13 cellular contexts compared by ENCODE assay signal in genomic region chr3:65508743-65509422, GRCh38.
DNase-seq lines count a peak whose midpoint lies in the region; ATAC-seq and TF ChIP-seq lines count a peak whose summit lies in the region.
"Had no signal": no experiment of that assay in that cellular context is flagged by ENCODE, and none has a peak within 500 bp of the region (broad histone marks: within the 10 kb centered on the region; RNA-seq: fewer than 3 reads in every experiment).

No MANE protein-coding gene starts in this region.

- H3K27me3 ChIP-seq in IMR-90 (ENCODE audit: control insufficient read depth, insufficient read depth, low read length) (no peaks in the 10 kb centered on the region), ectodermal cell (ENCODE audit: control insufficient read depth, insufficient read depth, low read length, poor library complexity, severe bottlenecking) (no peaks in the 10 kb centered on the region), hepatocyte (no peaks in the 10 kb centered on the region), smooth muscle cell (ENCODE audit: low read depth) (no peaks in the 10 kb centered on the region)
- H3K27me3 ChIP-seq: Peyer's patch had no signal

- TF ChIP-seq RAD21 in IMR-90 (IDR thresholded peaks at IDR 0.05; ENCODE audit: low read length) = no peak

- H3K56ac ChIP-seq in IMR-90 (ENCODE audit: extremely low read depth, insufficient read depth, low read length) = no peak overlapping the region

- no peak overlapping the region for H2AK9ac ChIP-seq in IMR-90 (replicated peaks; ENCODE audit: low read depth, low read length, poor library complexity)

- intact Hi-C loops in IMR-90 (cut with micrococcal nuclease) = loop anchor here (5.0 kb wide), 1 partner anchor 62 kb away; no protein-coding TSS in a partner anchor

- H3K4ac ChIP-seq in IMR-90 (ENCODE audit: low read depth, low read length) = no peak overlapping the region; the same call in 1 of the 2 replicates

- peaks cover 22% of the 10 kb centered on the region for H3K79me2 ChIP-seq in hepatocyte
- H3K79me2 ChIP-seq in smooth muscle cell (ENCODE audit: low read depth) = no peaks in the 10 kb centered on the region

- H2BK20ac ChIP-seq in IMR-90 (ENCODE audit: low read depth, low read length) = no peak overlapping the region

- no peak overlapping the region for H4K8ac ChIP-seq in IMR-90 (ENCODE audit: low read depth in 2 of 2, low read length in 2 of 2)

- H2AFZ ChIP-seq in IMR-90 (replicated peaks; ENCODE audit: low read length, poor library complexity) = no peak overlapping the region
- no peak overlapping the region for H2AFZ ChIP-seq in hepatocyte
- peak overlapping the region; percentile 50 for H2AFZ ChIP-seq in smooth muscle cell (ENCODE audit: low read depth)

- ATAC-seq in IMR-90 (ENCODE audit: low read depth) = no peak

- no peak for TF ChIP-seq POLR2A in IMR-90 (IDR thresholded peaks at IDR 0.05; ENCODE audit: low read depth, low read length)

- H3K4me2 ChIP-seq in IMR-90 (ENCODE audit: low read depth, low read length) = no peak overlapping the region
- H3K4me2 ChIP-seq in hepatocyte = peak overlapping the region; percentile 58
- peak overlapping the region; percentile 79 for H3K4me2 ChIP-seq in smooth muscle cell

- no peaks in the 10 kb centered on the region for H3K9me2 ChIP-seq in hepatocyte (replicated peaks; ENCODE audit: insufficient read depth)

- no peak overlapping the region for H3K4me3 ChIP-seq in IMR-90 (ENCODE audit: insufficient read depth, low read depth, low read length)
- H3K4me3 ChIP-seq in ectodermal cell (ENCODE audit: insufficient read depth, low read depth, low read length) = peak overlapping the region; percentile 19
- no peak overlapping the region for H3K4me3 ChIP-seq in hepatocyte
- H3K4me3 ChIP-seq in smooth muscle cell = peak overlapping the region; percentile 56
- no peak overlapping the region for H3K4me3 ChIP-seq in foreskin fibroblast (ENCODE audit: low read depth in 1 of 2, low read length in 2 of 2)
- H3K4me3 ChIP-seq: Peyer's patch had no signal

- H3K4me1 ChIP-seq in IMR-90 (ENCODE audit: control insufficient read depth, insufficient read depth, low read length) (no peaks in the 10 kb centered on the region), ectodermal cell (ENCODE audit: control insufficient read depth, insufficient read depth, low read length) (no peaks in the 10 kb centered on the region), hepatocyte (ENCODE audit: insufficient read depth) (no peaks in the 10 kb centered on the region), smooth muscle cell (ENCODE audit: low read depth) (peaks cover 7% of the 10 kb centered on the region)
- H3K4me1 ChIP-seq: Peyer's patch had no signal

- no peak overlapping the region for H2BK5ac ChIP-seq in IMR-90 (ENCODE audit: low read depth, low read length, poor library complexity, severe bottlenecking)

- TF ChIP-seq CTCF in IMR-90 (conservative IDR thresholded peaks at IDR 0.05; ENCODE audit: low read depth, low read length) (no peak), hepatocyte (IDR thresholded peaks at IDR 0.05; ENCODE audit: poor library complexity) (no peak), smooth muscle cell (IDR thresholded peaks at IDR 0.05; ENCODE audit: borderline replicate concordance, insufficient read depth, poor library complexity, severe bottlenecking) (no peak), foreskin fibroblast (IDR thresholded peaks at IDR 0.05; ENCODE audit: low read depth, low read length) (no peak)

- H2BK120ac ChIP-seq in IMR-90 (ENCODE audit: low read depth, low read length) = no peak overlapping the region

- no peak overlapping the region for H2BK15ac ChIP-seq in IMR-90 (ENCODE audit: low read depth, low read length)

- H3K23ac ChIP-seq in IMR-90 (ENCODE audit: low read depth, low read length) = no peak overlapping the region

- DNase-seq in IMR-90 (no peak), hepatocyte (ENCODE audit: low spot score) (no peak), smooth muscle cell (lab: John Stamatoyannopoulos, UW; ENCODE audit: unreplicated experiment) (no peak), foreskin fibroblast (no peak), COR-L47 (lab: John Stamatoyannopoulos, UW) (no peak), anterior cingulate cortex (lab: John Stamatoyannopoulos, UW) (no peak)
- DNase-seq: activated CD4-positive, alpha-beta T cell treated with anti-CD3 and anti-CD28 coated beads, Interleukin-2, amount 50 U/mL, for 4 hours; activated T-cell treated with anti-CD3 and anti-CD28 coated beads, Interleukin-2, amount 50 U/mL, for 1 hour; MV-4-11; NCI-H2081 treated with DMSO at 0.1 percent for 48 hours; NCI-H526 treated with DMSO at 0.1 percent for 48 hours; Peyer's patch had no signal

- in situ Hi-C loops in IMR-90 (cut with MboI; ENCODE audit: low sequenced_read_pairs) = no loop called here

- 0 out of 2 replicates have a peak overlapping the region, but pooled peaks have one; percentile 24 for H2AK5ac ChIP-seq in IMR-90 (ENCODE audit: low read depth, low read length)

- H3K14ac ChIP-seq in IMR-90 (replicated peaks; ENCODE audit: low read depth, low read length) = no peak overlapping the region

- H4K91ac ChIP-seq in IMR-90 (ENCODE audit: insufficient read depth, low read depth, low read length) = no peak overlapping the region

- peaks cover 0 to 7% of the 10 kb centered on the region in 2 experiments; a peak in 3 of 4 replicates for H3K79me1 ChIP-seq in IMR-90 (ENCODE audit: low read depth in 1 of 2, low read length in 2 of 2)

- CTCF ChIA-PET in IMR-90 (lab: Yijun Ruan, JAX) = interaction anchor here (0.6 kb wide), 1 partner anchor 119 kb away, joined by 3 read pairs; no protein-coding TSS in a partner anchor

- H4K5ac ChIP-seq in IMR-90 (ENCODE audit: low read depth, low read length) = no peak overlapping the region

- H3K9ac ChIP-seq in IMR-90 (ENCODE audit: low read depth, low read length) = no peak overlapping the region
- H3K9ac ChIP-seq in smooth muscle cell (ENCODE audit: low read depth) = peak overlapping the region; percentile 29

- no peak overlapping the region for H3K18ac ChIP-seq in IMR-90 (ENCODE audit: low read depth, low read length)

- peaks cover 2% of the 10 kb centered on the region; the same call in 1 of the 2 replicates for H3K9me1 ChIP-seq in IMR-90 (ENCODE audit: insufficient read depth, low read length)

- H3K9me3 ChIP-seq in IMR-90 (ENCODE audit: control insufficient read depth, insufficient read depth, low read length) (no peaks in the 10 kb centered on the region), ectodermal cell (ENCODE audit: control insufficient read depth, low read length) (no peaks in the 10 kb centered on the region), hepatocyte (ENCODE audit: low read depth) (no peaks in the 10 kb centered on the region), smooth muscle cell (replicated peaks; ENCODE audit: low read depth) (no peaks in the 10 kb centered on the region)
- H3K9me3 ChIP-seq: Peyer's patch had no signal

- no TSS peak for BruUV-seq in IMR-90 (replicated peaks; lab: Mats Ljungman, UMichigan)

- H3K36me3 ChIP-seq in IMR-90 (ENCODE audit: control insufficient read depth, insufficient read depth, low read length) = no peaks in the 10 kb centered on the region
- H3K36me3 ChIP-seq in ectodermal cell (ENCODE audit: control insufficient read depth, insufficient read depth, low read length) = no peaks in the 10 kb centered on the region
- no peaks in the 10 kb centered on the region for H3K36me3 ChIP-seq in hepatocyte (replicated peaks; ENCODE audit: insufficient read depth, low read depth)
- H3K36me3 ChIP-seq in smooth muscle cell (ENCODE audit: low read depth) = no peaks in the 10 kb centered on the region
- H3K36me3 ChIP-seq: Peyer's patch had no signal

- H4K20me1 ChIP-seq in IMR-90 (ENCODE audit: insufficient read depth, low read length) (no peaks in the 10 kb centered on the region), hepatocyte (ENCODE audit: insufficient read depth, poor library complexity, severe bottlenecking) (no peaks in the 10 kb centered on the region), smooth muscle cell (ENCODE audit: low read depth) (peaks cover 11% of the 10 kb centered on the region)

- 60% methylated on average over 1 of the region's 9 CpGs; no CpG with 5 or more reads in 1 of the 2 experiments for WGBS in IMR-90 (ENCODE audit: extremely low coverage in 2 of 2, insufficient read length in 1 of 2), 2 experiments
- WGBS in ectodermal cell, 2 experiments = 51 to 53% methylated on average over 9 of the region's 9 CpGs
- 73% methylated on average over 9 of the region's 9 CpGs for WGBS in hepatocyte (ENCODE audit: low lambda C conversion rate, missing lambda C conversion rate)
- 36% methylated on average over 9 of the region's 9 CpGs for WGBS in smooth muscle cell (ENCODE audit: low lambda C conversion rate)

- no peak overlapping the region for H3K27ac ChIP-seq in IMR-90 (ENCODE audit: insufficient read depth, low read length)
- peak overlapping the region; percentile 11 for H3K27ac ChIP-seq in ectodermal cell (ENCODE audit: insufficient read depth, low read depth, low read length, poor library complexity, severe bottlenecking)
- peak overlapping the region; percentile 51 for H3K27ac ChIP-seq in hepatocyte
- H3K27ac ChIP-seq in smooth muscle cell (ENCODE audit: low read depth) = peak overlapping the region; percentile 15
- H3K27ac ChIP-seq: Peyer's patch had no signal

- POLR2A ChIA-PET in IMR-90 (lab: Charles Lee; ENCODE audit: unreplicated experiment) = interaction anchor here (0.6 kb wide), 1 partner anchor 1091 kb away, joined by 3 read pairs; no protein-coding TSS in a partner anchor

- no peaks in the 10 kb centered on the region for H3F3A ChIP-seq in smooth muscle cell (ENCODE audit: low read depth)

- dilution Hi-C loops in IMR-90 (cut with HindIII; ENCODE audit: low sequenced_read_pairs, unreplicated experiment) = no loop called here

TF ChIP-seq in IMR-90, 13 proteins besides CTCF, POLR2A, EP300 and RAD21 (continues in another document):
- TF ChIP-seq MAFK (IDR thresholded peaks at IDR 0.05; ENCODE audit: low read depth, low read length) (no peak), RCOR1 (IDR thresholded peaks at IDR 0.05; ENCODE audit: insufficient replicate concordance, low read length) (no peak), BHLHE40 (IDR thresholded peaks at IDR 0.05; ENCODE audit: low read depth, low read length) (no peak), RFX5 (IDR thresholded peaks at IDR 0.05; ENCODE audit: low read depth, low read length) (no peak), CEBPB (IDR thresholded peaks at IDR 0.05; ENCODE audit: low read depth, low read length) (no peak), CHD1 (IDR thresholded peaks at IDR 0.05; ENCODE audit: low read depth, low read length) (no peak), SMC3 (IDR thresholded peaks at IDR 0.05; ENCODE audit: low read depth, low read length) (no peak), FOS (IDR thresholded peaks at IDR 0.05; ENCODE audit: low read depth, low read length) (no peak), NFE2L2 (IDR thresholded peaks at IDR 0.05; ENCODE audit: low read depth, low read length) (no peak)

Comparison
In these comparisons a context has a peak if more than half of its experiments do, and no peak if none do; other contexts are left out.
1. H3K4me3 ChIP-seq: peak in ectodermal cell (single experiment) and smooth muscle cell (single experiment); none in IMR-90 (single experiment), hepatocyte (single experiment) and foreskin fibroblast (0 of 2).